Comparison of ENCODE assay signal across 16 cellular contexts in the genomic region with DNA sequence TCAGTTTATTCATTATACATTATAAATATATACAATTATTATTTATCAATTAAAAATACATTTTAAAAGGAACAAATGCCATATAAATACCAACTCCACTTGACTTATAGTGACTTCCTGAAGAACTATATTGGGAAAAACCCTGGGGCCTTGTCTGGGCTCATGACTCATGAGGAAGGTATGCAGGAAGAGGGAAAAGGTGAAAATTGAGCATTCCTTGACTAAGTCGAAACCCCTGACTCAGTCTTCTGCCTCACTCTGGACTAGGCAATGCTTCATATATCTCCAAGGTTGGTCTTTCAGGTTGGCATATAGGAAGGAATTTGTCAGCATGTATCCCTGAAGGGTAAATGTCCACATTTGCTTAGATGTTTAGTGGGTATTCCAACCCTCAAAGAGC.
DNase-seq lines count a peak whose midpoint lies in the region; ATAC-seq, FAIRE-seq and TF ChIP-seq lines count a peak whose summit lies in the region.
"Had no signal": no experiment of that assay in that cellular context is flagged by ENCODE, and none has a peak within 500 bp of the region (broad histone marks: within the 10 kb centered on the region; RNA-seq: fewer than 3 reads in every experiment).

No MANE protein-coding gene starts in this region.

- POLR2A ChIA-PET in A549 (lab: Yijun Ruan, JAX): no interaction called here

- no peak for TF ChIP-seq RAD21 in A549 (conservative IDR thresholded peaks at IDR 0.05 in 1 of 2, IDR thresholded peaks at IDR 0.05 in 1 of 2)

- TF ChIP-seq CTCF in A549 (IDR thresholded peaks at IDR 0.05): no peak
- no peak for TF ChIP-seq CTCF in foreskin keratinocyte (conservative IDR thresholded peaks at IDR 0.05)
- TF ChIP-seq CTCF in smooth muscle cell (IDR thresholded peaks at IDR 0.05; ENCODE audit: borderline replicate concordance, insufficient read depth, poor library complexity, severe bottlenecking): no peak

- no peak overlapping the region for H2BK5ac ChIP-seq in neuronal stem cell (ENCODE audit: low read length)

- CTCF ChIA-PET in A549 (lab: Yijun Ruan, JAX): interaction anchor here (0.6 to 2.0 kb wide), 8 partner anchors 10 to 251 kb away, joined by 3 to 6 read pairs (median 3); no protein-coding TSS in a partner anchor

- peaks cover 5% of the 10 kb centered on the region for H3F3A ChIP-seq in smooth muscle cell (ENCODE audit: low read depth)

- H2AK5ac ChIP-seq in neuronal stem cell (ENCODE audit: low read depth, low read length): no peak overlapping the region

- H3K27me3 ChIP-seq in HUES48 (ENCODE audit: control insufficient read depth, insufficient read depth, low read length): no peaks in the 10 kb centered on the region
- no peaks in the 10 kb centered on the region for H3K27me3 ChIP-seq in foreskin keratinocyte
- no peaks in the 10 kb centered on the region for H3K27me3 ChIP-seq in neuronal stem cell (ENCODE audit: control insufficient read depth in 3 of 3, insufficient read depth in 3 of 3, low read depth in 1 of 3, low read length in 3 of 3)
- peaks cover 13% of the 10 kb centered on the region for H3K27me3 ChIP-seq in smooth muscle cell (ENCODE audit: low read depth)
- H3K27me3 ChIP-seq: pancreas had no signal

- H2BK12ac ChIP-seq in neuronal stem cell (ENCODE audit: low read length): no peak overlapping the region

- no peak overlapping the region for H3K18ac ChIP-seq in neuronal stem cell (ENCODE audit: low read length)

- H4K20me1 ChIP-seq in smooth muscle cell (ENCODE audit: low read depth): no peaks in the 10 kb centered on the region

- H3K27ac ChIP-seq in A549 (no peak overlapping the region), HUES48 (ENCODE audit: low read depth, low read length) (peak overlapping the region; percentile 70), foreskin keratinocyte (peak overlapping the region; percentile 99), neuronal stem cell (replicated peaks; ENCODE audit: low read length) (no peak overlapping the region), smooth muscle cell (ENCODE audit: low read depth) (no peak overlapping the region)

- H3K4me2 ChIP-seq in A549 (no peak overlapping the region), neuronal stem cell (ENCODE audit: insufficient read depth, low read length, poor library complexity, severe bottlenecking) (no peak overlapping the region), smooth muscle cell (no peak overlapping the region)

- no peak overlapping the region for H3K23ac ChIP-seq in neuronal stem cell (ENCODE audit: low read depth, low read length, poor library complexity)

- H3K14ac ChIP-seq in neuronal stem cell (ENCODE audit: low read length): no peak overlapping the region

- FAIRE-seq in A549 (lab: Jason Lieb, UNC): no peak
- FAIRE-seq: HTR-8/SVneo, pancreas had no signal

- DNase-seq in A549 (ENCODE audit: low read depth in 1 of 2, low spot score in 1 of 2) (peak in 1 of 2 experiments; percentile 36), T1000 (lab: John Stamatoyannopoulos, UW) (peak; percentile 38), foreskin keratinocyte (peak; percentile 96 to 99), neuronal stem cell (ENCODE audit: low spot score) (no peak), smooth muscle cell (lab: John Stamatoyannopoulos, UW; ENCODE audit: unreplicated experiment) (no peak), AG08395 (ENCODE audit: low spot score) (no peak)
- DNase-seq in activated naive CD4-positive, alpha-beta T cell treated with Interleukin-2 at 50 U/mL for 16 hours: no peak
- DNase-seq: activated T-cell treated with anti-CD3 and anti-CD28 coated beads for 4 hours, cortex of kidney, GOT3, immature natural killer cell, NCI-H1048, NCI-H345, pancreas had no signal

- H3K9ac ChIP-seq in HUES48 (ENCODE audit: low read depth, low read length) (no peak overlapping the region), neuronal stem cell (ENCODE audit: low read depth, low read length, poor library complexity) (no peak overlapping the region), smooth muscle cell (ENCODE audit: low read depth) (no peak overlapping the region)

- H2AFZ ChIP-seq in neuronal stem cell (ENCODE audit: low read length) (no peak overlapping the region), smooth muscle cell (ENCODE audit: low read depth) (no peak overlapping the region)

- H3K79me1 ChIP-seq in neuronal stem cell (ENCODE audit: low read depth, low read length): no peaks in the 10 kb centered on the region

- TF ChIP-seq POLR2A in A549 (IDR thresholded peaks at IDR 0.05; ENCODE audit: low read length): no peak

- no peaks in the 10 kb centered on the region for H3K9me3 ChIP-seq in A549
- no peaks in the 10 kb centered on the region for H3K9me3 ChIP-seq in HUES48 (ENCODE audit: control insufficient read depth, insufficient read depth, low read length)
- no peaks in the 10 kb centered on the region for H3K9me3 ChIP-seq in neuronal stem cell (replicated peaks in 1 of 2; ENCODE audit: control insufficient read depth in 2 of 2, insufficient read depth in 1 of 2, low read depth in 1 of 2, low read length in 2 of 2)
- H3K9me3 ChIP-seq in smooth muscle cell (replicated peaks; ENCODE audit: low read depth): no peaks in the 10 kb centered on the region
- H3K9me3 ChIP-seq: pancreas had no signal

- H2BK120ac ChIP-seq in neuronal stem cell (ENCODE audit: low read depth, low read length): no peak overlapping the region

- H2BK15ac ChIP-seq in neuronal stem cell (ENCODE audit: low read length): no peak overlapping the region

- no peak for TF ChIP-seq EP300 in A549 (IDR thresholded peaks at IDR 0.05)

- H3K36me3 ChIP-seq in HUES48 (ENCODE audit: control insufficient read depth, insufficient read depth, low read length) (no peaks in the 10 kb centered on the region), neuronal stem cell (replicated peaks in 1 of 2; ENCODE audit: control insufficient read depth in 2 of 2, insufficient read depth in 2 of 2, low read length in 2 of 2) (no peaks in the 10 kb centered on the region), smooth muscle cell (ENCODE audit: low read depth) (no peaks in the 10 kb centered on the region)
- H3K36me3 ChIP-seq: pancreas had no signal

- peaks cover 9% of the 10 kb centered on the region; the same call in 2 of the 3 replicates for H3K4me1 ChIP-seq in A549
- H3K4me1 ChIP-seq in HUES48 (ENCODE audit: control insufficient read depth, insufficient read depth, low read length): peaks cover 21% of the 10 kb centered on the region
- H3K4me1 ChIP-seq in foreskin keratinocyte: peaks cover 49% of the 10 kb centered on the region
- H3K4me1 ChIP-seq in neuronal stem cell (ENCODE audit: control insufficient read depth in 2 of 2, insufficient read depth in 1 of 2, low read depth in 1 of 2, low read length in 2 of 2): no peaks in the 10 kb centered on the region
- no peaks in the 10 kb centered on the region for H3K4me1 ChIP-seq in smooth muscle cell (ENCODE audit: low read depth)
- H3K4me1 ChIP-seq: pancreas had no signal

- ATAC-seq in A549 (peak in 1 of 2 experiments; percentile 48; a peak in 3 of 6 replicates), foreskin keratinocyte (peak; percentile 77)

- H4K91ac ChIP-seq in neuronal stem cell (ENCODE audit: low read depth, low read length, poor library complexity): no peak overlapping the region

- H3K4me3 ChIP-seq in A549 (no peak overlapping the region), HUES48 (ENCODE audit: low read depth, low read length) (no peak overlapping the region; the same call in 1 of the 2 replicates), neuronal stem cell (ENCODE audit: low read length in 2 of 2) (no peak overlapping the region), smooth muscle cell (no peak overlapping the region)
- H3K4me3 ChIP-seq: pancreas had no signal

- H3K79me2 ChIP-seq in smooth muscle cell (ENCODE audit: low read depth): no peaks in the 10 kb centered on the region

- WGBS in A549 (ENCODE audit: missing lambda C conversion rate): 8% methylated on average over 1 of the region's 1 CpG
- WGBS in neuronal stem cell (ENCODE audit: extremely low coverage in 2 of 2, insufficient read length in 2 of 2, insufficient replicate concordance in 1 of 2), 2 donors: no CpG with 5 or more reads among the region's 1 CpG
- WGBS in smooth muscle cell (ENCODE audit: low lambda C conversion rate): 31% methylated on average over 1 of the region's 1 CpG

- H3K4ac ChIP-seq in neuronal stem cell (ENCODE audit: low read length): no peak overlapping the region

- H4K8ac ChIP-seq in neuronal stem cell (ENCODE audit: low read depth, low read length): no peak overlapping the region

TF ChIP-seq in A549, 52 proteins besides CTCF, POLR2A, EP300 and RAD21:
- TF ChIP-seq JUNB (IDR thresholded peaks at IDR 0.05): no peak
- no peak for TF ChIP-seq FOSL2 (IDR thresholded peaks at IDR 0.05)
- TF ChIP-seq FOSL2 (CRISPR knock-in tag; IDR thresholded peaks at IDR 0.05): peak; percentile 35
- TF ChIP-seq MAZ (IDR thresholded peaks at IDR 0.05; ENCODE audit: borderline replicate concordance, low read depth, low read length): no peak
- no peak for TF ChIP-seq CHD4 (IDR thresholded peaks at IDR 0.05; ENCODE audit: borderline replicate concordance)

Comparison
In these comparisons a context has a peak if more than half of its experiments do, and no peak if none do; other contexts are left out.
1. DNase-seq: peak in T1000 (single experiment) and foreskin keratinocyte (2 of 2); none in neuronal stem cell (single experiment), activated naive CD4-positive, alpha-beta T cell treated with Interleukin-2 at 50 U/mL for 16 hours (single experiment), smooth muscle cell (single experiment) and AG08395 (single experiment).
2. H3K27ac ChIP-seq: peak in HUES48 (single experiment) and foreskin keratinocyte (single experiment); none in A549 (0 of 2), neuronal stem cell (single experiment) and smooth muscle cell (single experiment).